1 cellular context compared by ENCODE assay signal in the genomic region with DNA sequence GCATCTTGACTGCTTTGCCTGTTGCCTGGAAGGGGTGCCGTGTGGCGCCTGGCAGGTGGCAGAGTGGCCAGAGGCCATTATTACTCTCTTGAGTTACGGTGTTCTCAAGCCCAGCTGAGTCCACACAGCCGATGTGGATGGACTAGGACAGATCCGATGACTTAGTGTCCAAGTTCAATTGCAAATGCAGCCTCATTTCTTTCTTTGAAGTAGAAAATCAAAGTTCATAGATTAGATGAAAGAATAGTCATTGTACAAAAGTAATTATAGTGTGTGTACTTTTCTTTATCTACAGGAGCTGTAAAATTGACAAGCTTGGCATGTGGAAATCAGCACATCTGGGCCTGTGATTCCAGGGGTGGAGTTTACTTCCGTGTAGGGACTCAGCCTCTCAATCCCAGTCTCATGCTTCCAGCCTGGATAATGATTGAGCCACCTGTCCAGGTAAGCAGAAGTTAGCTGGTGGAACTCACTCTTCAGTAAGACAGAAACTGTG.
TF ChIP-seq lines count a peak whose summit lies in the region.

No MANE protein-coding gene starts in this region.

TF ChIP-seq in HepG2, 621 proteins besides CTCF, POLR2A, EP300 and RAD21 (continued from another document and continues in another):
- TF ChIP-seq, protein P1, sequence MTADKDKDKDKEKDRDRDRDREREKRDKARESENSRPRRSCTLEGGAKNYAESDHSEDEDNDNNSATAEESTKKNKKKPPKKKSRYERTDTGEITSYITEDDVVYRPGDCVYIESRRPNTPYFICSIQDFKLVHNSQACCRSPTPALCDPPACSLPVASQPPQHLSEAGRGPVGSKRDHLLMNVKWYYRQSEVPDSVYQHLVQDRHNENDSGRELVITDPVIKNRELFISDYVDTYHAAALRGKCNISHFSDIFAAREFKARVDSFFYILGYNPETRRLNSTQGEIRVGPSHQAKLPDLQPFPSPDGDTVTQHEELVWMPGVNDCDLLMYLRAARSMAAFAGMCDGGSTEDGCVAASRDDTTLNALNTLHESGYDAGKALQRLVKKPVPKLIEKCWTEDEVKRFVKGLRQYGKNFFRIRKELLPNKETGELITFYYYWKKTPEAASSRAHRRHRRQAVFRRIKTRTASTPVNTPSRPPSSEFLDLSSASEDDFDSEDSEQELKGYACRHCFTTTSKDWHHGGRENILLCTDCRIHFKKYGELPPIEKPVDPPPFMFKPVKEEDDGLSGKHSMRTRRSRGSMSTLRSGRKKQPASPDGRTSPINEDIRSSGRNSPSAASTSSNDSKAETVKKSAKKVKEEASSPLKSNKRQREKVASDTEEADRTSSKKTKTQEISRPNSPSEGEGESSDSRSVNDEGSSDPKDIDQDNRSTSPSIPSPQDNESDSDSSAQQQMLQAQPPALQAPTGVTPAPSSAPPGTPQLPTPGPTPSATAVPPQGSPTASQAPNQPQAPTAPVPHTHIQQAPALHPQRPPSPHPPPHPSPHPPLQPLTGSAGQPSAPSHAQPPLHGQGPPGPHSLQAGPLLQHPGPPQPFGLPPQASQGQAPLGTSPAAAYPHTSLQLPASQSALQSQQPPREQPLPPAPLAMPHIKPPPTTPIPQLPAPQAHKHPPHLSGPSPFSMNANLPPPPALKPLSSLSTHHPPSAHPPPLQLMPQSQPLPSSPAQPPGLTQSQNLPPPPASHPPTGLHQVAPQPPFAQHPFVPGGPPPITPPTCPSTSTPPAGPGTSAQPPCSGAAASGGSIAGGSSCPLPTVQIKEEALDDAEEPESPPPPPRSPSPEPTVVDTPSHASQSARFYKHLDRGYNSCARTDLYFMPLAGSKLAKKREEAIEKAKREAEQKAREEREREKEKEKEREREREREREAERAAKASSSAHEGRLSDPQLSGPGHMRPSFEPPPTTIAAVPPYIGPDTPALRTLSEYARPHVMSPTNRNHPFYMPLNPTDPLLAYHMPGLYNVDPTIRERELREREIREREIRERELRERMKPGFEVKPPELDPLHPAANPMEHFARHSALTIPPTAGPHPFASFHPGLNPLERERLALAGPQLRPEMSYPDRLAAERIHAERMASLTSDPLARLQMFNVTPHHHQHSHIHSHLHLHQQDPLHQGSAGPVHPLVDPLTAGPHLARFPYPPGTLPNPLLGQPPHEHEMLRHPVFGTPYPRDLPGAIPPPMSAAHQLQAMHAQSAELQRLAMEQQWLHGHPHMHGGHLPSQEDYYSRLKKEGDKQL (CRISPR knock-in tag; IDR thresholded peaks at IDR 0.05; ENCODE audit: low read depth), result no peak
- TF ChIP-seq, protein P2, sequence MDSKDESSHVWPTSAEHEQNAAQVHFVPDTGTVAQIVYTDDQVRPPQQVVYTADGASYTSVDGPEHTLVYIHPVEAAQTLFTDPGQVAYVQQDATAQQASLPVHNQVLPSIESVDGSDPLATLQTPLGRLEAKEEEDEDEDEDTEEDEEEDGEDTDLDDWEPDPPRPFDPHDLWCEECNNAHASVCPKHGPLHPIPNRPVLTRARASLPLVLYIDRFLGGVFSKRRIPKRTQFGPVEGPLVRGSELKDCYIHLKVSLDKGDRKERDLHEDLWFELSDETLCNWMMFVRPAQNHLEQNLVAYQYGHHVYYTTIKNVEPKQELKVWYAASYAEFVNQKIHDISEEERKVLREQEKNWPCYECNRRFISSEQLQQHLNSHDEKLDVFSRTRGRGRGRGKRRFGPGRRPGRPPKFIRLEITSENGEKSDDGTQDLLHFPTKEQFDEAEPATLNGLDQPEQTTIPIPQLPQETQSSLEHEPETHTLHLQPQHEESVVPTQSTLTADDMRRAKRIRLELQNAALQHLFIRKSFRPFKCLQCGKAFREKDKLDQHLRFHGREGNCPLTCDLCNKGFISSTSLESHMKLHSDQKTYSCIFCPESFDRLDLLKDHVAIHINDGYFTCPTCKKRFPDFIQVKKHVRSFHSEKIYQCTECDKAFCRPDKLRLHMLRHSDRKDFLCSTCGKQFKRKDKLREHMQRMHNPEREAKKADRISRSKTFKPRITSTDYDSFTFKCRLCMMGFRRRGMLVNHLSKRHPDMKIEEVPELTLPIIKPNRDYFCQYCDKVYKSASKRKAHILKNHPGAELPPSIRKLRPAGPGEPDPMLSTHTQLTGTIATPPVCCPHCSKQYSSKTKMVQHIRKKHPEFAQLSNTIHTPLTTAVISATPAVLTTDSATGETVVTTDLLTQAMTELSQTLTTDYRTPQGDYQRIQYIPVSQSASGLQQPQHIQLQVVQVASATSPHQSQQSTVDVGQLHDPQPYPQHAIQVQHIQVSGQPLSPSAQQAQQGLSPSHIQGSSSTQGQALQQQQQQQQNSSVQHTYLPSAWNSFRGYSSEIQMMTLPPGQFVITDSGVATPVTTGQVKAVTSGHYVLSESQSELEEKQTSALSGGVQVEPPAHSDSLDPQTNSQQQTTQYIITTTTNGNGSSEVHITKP (CRISPR knock-in tag; IDR thresholded peaks at IDR 0.05; ENCODE audit: low read depth), result no peak
- TF ChIP-seq ZBTB3 (CRISPR knock-in tag; IDR thresholded peaks at IDR 0.05; ENCODE audit: borderline replicate concordance, low read depth) (no peak), HNF4A (CRISPR knock-in tag; IDR thresholded peaks at IDR 0.05) (peak; percentile 54), FOXO1 (CRISPR knock-in tag; IDR thresholded peaks at IDR 0.05) (0 out of 2 replicates have a peak, but pooled peaks have one; percentile 7), TBX3 (IDR thresholded peaks at IDR 0.05; ENCODE audit: borderline replicate concordance) (peak; percentile 81; the same call in 1 of the 2 replicates), PLRG1 (conservative IDR thresholded peaks at IDR 0.05) (no peak), SALL1 (CRISPR knock-in tag; IDR thresholded peaks at IDR 0.05) (peak; percentile 46), BCL6 (CRISPR knock-in tag; IDR thresholded peaks at IDR 0.05) (peak; percentile 79), NCOR1 (IDR thresholded peaks at IDR 0.05; ENCODE audit: borderline replicate concordance, low read length) (peak; percentile 94; the same call in 1 of the 2 replicates), RARA (CRISPR knock-in tag; IDR thresholded peaks at IDR 0.05) (peak; percentile 59), TEAD3 (CRISPR knock-in tag; optimal IDR thresholded peaks at IDR 0.05; ENCODE audit: borderline replicate concordance) (peak; percentile 31), ZNF501 (CRISPR knock-in tag; IDR thresholded peaks at IDR 0.05) (peak; percentile 26; the same call in 1 of the 2 replicates), SOX5 (CRISPR knock-in tag; IDR thresholded peaks at IDR 0.05; ENCODE audit: borderline replicate concordance) (peak; percentile 93), TBX2 (CRISPR knock-in tag; IDR thresholded peaks at IDR 0.05; ENCODE audit: borderline replicate concordance) (peak; percentile 85), FOXA1 (IDR thresholded peaks at IDR 0.05) (peak; percentile 31; the same call in 1 of the 2 replicates), FOXA1 (CRISPR knock-in tag; IDR thresholded peaks at IDR 0.05) (peak; percentile 63), ZNF780A (CRISPR knock-in tag; IDR thresholded peaks at IDR 0.05) (no peak), GFI1 (CRISPR knock-in tag; IDR thresholded peaks at IDR 0.05; ENCODE audit: borderline replicate concordance) (peak; percentile 92), CREM (IDR thresholded peaks at IDR 0.05) (peak; percentile 58; the same call in 1 of the 2 replicates), CREM (CRISPR knock-in tag; IDR thresholded peaks at IDR 0.05) (no peak), MEF2D (CRISPR knock-in tag; IDR thresholded peaks at IDR 0.05) (0 out of 2 replicates have a peak, but pooled peaks have one; percentile 19), SKI (IDR thresholded peaks at IDR 0.05; ENCODE audit: partially characterized antibody) (peak; percentile 90), CREB1 (IDR thresholded peaks at IDR 0.05) (no peak), CREB1 (CRISPR knock-in tag; IDR thresholded peaks at IDR 0.05) (peak; percentile 41; the same call in 1 of the 2 replicates), JARID2 (CRISPR knock-in tag; IDR thresholded peaks at IDR 0.05; ENCODE audit: insufficient replicate concordance) (no peak), FOXP1 (IDR thresholded peaks at IDR 0.05) (no peak), FOXP1 (CRISPR knock-in tag; IDR thresholded peaks at IDR 0.05) (0 out of 2 replicates have a peak, but pooled peaks have one; percentile 22), ZNF430 (CRISPR knock-in tag; IDR thresholded peaks at IDR 0.05) (no peak), GPN1 (CRISPR knock-in tag; IDR thresholded peaks at IDR 0.05; ENCODE audit: borderline replicate concordance) (no peak), ZSCAN9 (CRISPR knock-in tag; IDR thresholded peaks at IDR 0.05; ENCODE audit: borderline replicate concordance) (no peak), SATB2 (CRISPR knock-in tag; IDR thresholded peaks at IDR 0.05) (no peak), TCF7L2 (IDR thresholded peaks at IDR 0.05; ENCODE audit: low read depth, low read length) (0 out of 2 replicates have a peak, but pooled peaks have one; percentile 22), TCF7 (IDR thresholded peaks at IDR 0.05; ENCODE audit: low read depth) (peak; percentile 85), MIXL1 (CRISPR knock-in tag; IDR thresholded peaks at IDR 0.05) (peak; percentile 60; the same call in 1 of the 2 replicates)
- TF ChIP-seq, protein P3, sequence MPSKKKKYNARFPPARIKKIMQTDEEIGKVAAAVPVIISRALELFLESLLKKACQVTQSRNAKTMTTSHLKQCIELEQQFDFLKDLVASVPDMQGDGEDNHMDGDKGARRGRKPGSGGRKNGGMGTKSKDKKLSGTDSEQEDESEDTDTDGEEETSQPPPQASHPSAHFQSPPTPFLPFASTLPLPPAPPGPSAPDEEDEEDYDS (CRISPR knock-in tag; IDR thresholded peaks at IDR 0.05), result no peak
- TF ChIP-seq, protein P4, sequence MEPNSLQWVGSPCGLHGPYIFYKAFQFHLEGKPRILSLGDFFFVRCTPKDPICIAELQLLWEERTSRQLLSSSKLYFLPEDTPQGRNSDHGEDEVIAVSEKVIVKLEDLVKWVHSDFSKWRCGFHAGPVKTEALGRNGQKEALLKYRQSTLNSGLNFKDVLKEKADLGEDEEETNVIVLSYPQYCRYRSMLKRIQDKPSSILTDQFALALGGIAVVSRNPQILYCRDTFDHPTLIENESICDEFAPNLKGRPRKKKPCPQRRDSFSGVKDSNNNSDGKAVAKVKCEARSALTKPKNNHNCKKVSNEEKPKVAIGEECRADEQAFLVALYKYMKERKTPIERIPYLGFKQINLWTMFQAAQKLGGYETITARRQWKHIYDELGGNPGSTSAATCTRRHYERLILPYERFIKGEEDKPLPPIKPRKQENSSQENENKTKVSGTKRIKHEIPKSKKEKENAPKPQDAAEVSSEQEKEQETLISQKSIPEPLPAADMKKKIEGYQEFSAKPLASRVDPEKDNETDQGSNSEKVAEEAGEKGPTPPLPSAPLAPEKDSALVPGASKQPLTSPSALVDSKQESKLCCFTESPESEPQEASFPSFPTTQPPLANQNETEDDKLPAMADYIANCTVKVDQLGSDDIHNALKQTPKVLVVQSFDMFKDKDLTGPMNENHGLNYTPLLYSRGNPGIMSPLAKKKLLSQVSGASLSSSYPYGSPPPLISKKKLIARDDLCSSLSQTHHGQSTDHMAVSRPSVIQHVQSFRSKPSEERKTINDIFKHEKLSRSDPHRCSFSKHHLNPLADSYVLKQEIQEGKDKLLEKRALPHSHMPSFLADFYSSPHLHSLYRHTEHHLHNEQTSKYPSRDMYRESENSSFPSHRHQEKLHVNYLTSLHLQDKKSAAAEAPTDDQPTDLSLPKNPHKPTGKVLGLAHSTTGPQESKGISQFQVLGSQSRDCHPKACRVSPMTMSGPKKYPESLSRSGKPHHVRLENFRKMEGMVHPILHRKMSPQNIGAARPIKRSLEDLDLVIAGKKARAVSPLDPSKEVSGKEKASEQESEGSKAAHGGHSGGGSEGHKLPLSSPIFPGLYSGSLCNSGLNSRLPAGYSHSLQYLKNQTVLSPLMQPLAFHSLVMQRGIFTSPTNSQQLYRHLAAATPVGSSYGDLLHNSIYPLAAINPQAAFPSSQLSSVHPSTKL (CRISPR knock-in tag; IDR thresholded peaks at IDR 0.05), result peak; percentile 64
- TF ChIP-seq, protein P5, sequence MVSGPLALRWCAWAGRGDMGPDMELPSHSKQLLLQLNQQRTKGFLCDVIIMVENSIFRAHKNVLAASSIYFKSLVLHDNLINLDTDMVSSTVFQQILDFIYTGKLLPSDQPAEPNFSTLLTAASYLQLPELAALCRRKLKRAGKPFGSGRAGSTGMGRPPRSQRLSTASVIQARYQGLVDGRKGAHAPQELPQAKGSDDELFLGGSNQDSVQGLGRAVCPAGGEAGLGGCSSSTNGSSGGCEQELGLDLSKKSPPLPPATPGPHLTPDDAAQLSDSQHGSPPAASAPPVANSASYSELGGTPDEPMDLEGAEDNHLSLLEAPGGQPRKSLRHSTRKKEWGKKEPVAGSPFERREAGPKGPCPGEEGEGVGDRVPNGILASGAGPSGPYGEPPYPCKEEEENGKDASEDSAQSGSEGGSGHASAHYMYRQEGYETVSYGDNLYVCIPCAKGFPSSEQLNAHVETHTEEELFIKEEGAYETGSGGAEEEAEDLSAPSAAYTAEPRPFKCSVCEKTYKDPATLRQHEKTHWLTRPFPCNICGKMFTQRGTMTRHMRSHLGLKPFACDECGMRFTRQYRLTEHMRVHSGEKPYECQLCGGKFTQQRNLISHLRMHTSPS (CRISPR knock-in tag; IDR thresholded peaks at IDR 0.05; ENCODE audit: low read depth), result 0 out of 2 replicates have a peak, but pooled peaks have one; percentile 16
- TF ChIP-seq, protein P6, sequence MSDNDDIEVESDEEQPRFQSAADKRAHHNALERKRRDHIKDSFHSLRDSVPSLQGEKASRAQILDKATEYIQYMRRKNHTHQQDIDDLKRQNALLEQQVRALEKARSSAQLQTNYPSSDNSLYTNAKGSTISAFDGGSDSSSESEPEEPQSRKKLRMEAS (IDR thresholded peaks at IDR 0.05), result 0 out of 2 replicates have a peak, but pooled peaks have one; percentile 24
- TF ChIP-seq, protein P7, sequence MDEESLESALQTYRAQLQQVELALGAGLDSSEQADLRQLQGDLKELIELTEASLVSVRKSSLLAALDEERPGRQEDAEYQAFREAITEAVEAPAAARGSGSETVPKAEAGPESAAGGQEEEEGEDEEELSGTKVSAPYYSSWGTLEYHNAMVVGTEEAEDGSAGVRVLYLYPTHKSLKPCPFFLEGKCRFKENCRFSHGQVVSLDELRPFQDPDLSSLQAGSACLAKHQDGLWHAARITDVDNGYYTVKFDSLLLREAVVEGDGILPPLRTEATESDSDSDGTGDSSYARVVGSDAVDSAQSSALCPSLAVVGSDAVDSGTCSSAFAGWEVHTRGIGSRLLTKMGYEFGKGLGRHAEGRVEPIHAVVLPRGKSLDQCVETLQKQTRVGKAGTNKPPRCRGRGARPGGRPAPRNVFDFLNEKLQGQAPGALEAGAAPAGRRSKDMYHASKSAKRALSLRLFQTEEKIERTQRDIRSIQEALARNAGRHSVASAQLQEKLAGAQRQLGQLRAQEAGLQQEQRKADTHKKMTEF (CRISPR knock-in tag; IDR thresholded peaks at IDR 0.05), result peak; percentile 45; the same call in 1 of the 2 replicates
